Comparison of ENCODE assay signal across 10 cellular contexts in the genomic region with DNA sequence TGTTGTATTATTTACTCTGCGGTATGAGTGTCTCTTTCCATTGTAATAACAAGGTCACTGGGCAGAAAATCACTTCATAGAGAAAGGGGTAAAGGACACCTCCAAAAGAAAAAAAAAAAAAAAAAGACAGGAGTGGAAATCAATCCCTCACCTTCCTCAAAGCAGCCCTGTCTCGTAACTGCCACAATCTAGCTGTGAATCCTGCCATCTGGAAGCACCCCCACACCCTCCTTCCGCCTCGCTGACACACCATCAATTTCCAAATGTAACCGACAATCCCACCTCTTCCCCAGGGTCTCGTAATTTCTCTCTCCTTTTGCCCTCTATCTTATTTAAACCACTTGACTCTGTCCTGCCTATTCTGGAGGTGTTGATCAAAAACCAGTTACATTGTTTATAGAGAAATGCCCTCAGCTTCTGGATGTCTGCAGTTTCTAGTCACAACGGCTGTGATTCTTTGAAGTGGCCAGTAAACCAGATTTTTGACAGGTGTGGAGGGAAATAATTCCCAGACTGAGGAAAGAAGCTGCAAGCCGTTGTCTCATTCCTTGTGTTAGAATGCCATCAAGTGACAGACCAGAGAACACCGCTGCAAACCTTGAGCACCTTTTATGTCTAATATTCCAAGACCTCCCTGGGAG. TPM values are rescaled to one million over a fixed set of nuclear protein-coding genes. Genes with fewer than 3 reads are reported as not detected.
A peak's percentile ranks its signal among the peaks of the same experiment; 100 is the strongest.
DNase-seq lines count a peak whose midpoint lies in the region; ATAC-seq, FAIRE-seq and TF ChIP-seq lines count a peak whose summit lies in the region.
"Had no signal": no experiment of that assay in that cellular context is flagged by ENCODE, and none has a peak within 500 bp of the region (broad histone marks: within the 10 kb centered on the region; RNA-seq: fewer than 3 reads in every experiment).

No MANE protein-coding gene starts in this region.

- H3K4me3 Mint-ChIP-seq in type B pancreatic cell: no peak overlapping the region
- H3K4me3 Mint-ChIP-seq: central memory CD8-positive, alpha-beta T cell; T-helper 1 cell treated with Interleukin-12 subunit alpha and Interleukin-12 subunit beta and Interleukin-4 antibody, amounts not matched to agents 30 μg/mL and 1 μg/mL, for 36 hours had no signal

- DNase-seq in cardiac muscle cell (ENCODE audit: low read depth in 1 of 2, low spot score in 1 of 2): peak; percentile 34 to 37
- no peak for DNase-seq in Right ventricle myocardium inferior (ENCODE audit: missing footprints)
- peak; percentile 70 for DNase-seq in NCI-H345 treated with DMSO at 0.1 percent for 48 hours (lab: John Stamatoyannopoulos, UW; ENCODE audit: unreplicated experiment)
- DNase-seq in dorsolateral prefrontal cortex: peak in 3 of 10 donors; percentile 17 to 43 (median 30)
- DNase-seq in type B pancreatic cell (ENCODE audit: extremely low spot score, unreplicated experiment): no peak
- DNase-seq in urothelium cell line (ENCODE audit: low spot score): no peak
- no peak for DNase-seq in central memory CD4-positive, alpha-beta T cell

- H3K27me3 ChIP-seq in cardiac muscle cell (peaks cover 29% of the 10 kb centered on the region), dorsolateral prefrontal cortex (peaks cover 0 to 23% (median 0%) of the 10 kb centered on the region in 45 donors)

- H3K27ac ChIP-seq in cardiac muscle cell (no peak overlapping the region), dorsolateral prefrontal cortex (no peak overlapping the region)

- H3K27ac Mint-ChIP-seq in type B pancreatic cell: no peak overlapping the region
- H3K27ac Mint-ChIP-seq: T-helper 1 cell treated with Interleukin-12 subunit alpha and Interleukin-12 subunit beta and Interleukin-4 antibody, amounts not matched to agents 30 μg/mL and 1 μg/mL, for 36 hours had no signal

- TF ChIP-seq CTCF in cardiac muscle cell (IDR thresholded peaks at IDR 0.05; ENCODE audit: low read depth, low read length): no peak
- peak in 48 of 56 donors; percentile 8 to 61 (median 38) for TF ChIP-seq CTCF in dorsolateral prefrontal cortex (IDR thresholded peaks at IDR 0.05 in 54 of 56, conservative IDR thresholded peaks at IDR 0.05 in 2 of 56; ENCODE audit: low read depth in 1 of 56, partially characterized antibody in 56 of 56)
- peak; percentile 67 for TF ChIP-seq CTCF in type B pancreatic cell (conservative IDR thresholded peaks at IDR 0.05)

- H3K4me3 ChIP-seq in cardiac muscle cell (no peak overlapping the region), dorsolateral prefrontal cortex (no peak overlapping the region)

- no peak for FAIRE-seq in urothelium cell line (lab: Jason Lieb, UNC)

- no peaks in the 10 kb centered on the region for H3K36me3 ChIP-seq in cardiac muscle cell

- H3K4me1 ChIP-seq in cardiac muscle cell (ENCODE audit: low read depth): no peaks in the 10 kb centered on the region

- intact Hi-C loops in Right ventricle myocardium inferior (cut with DNase I): no loop called here
- intact Hi-C loops in dorsolateral prefrontal cortex (cut with DNase I): loop anchor here in 1 of 2 donors (10.0 kb wide), 1 partner anchor 312 kb away; no protein-coding TSS in a partner anchor

- ATAC-seq in Right ventricle myocardium inferior (no peak), HG03097 (IDR thresholded peaks at IDR 0.05; ENCODE audit: low FRiP score, unreplicated experiment) (no peak)

- H3K9me3 ChIP-seq in cardiac muscle cell (ENCODE audit: low read depth): no peaks in the 10 kb centered on the region

- no peaks in the 10 kb centered on the region for H3K9me3 Mint-ChIP-seq in type B pancreatic cell
- H3K9me3 Mint-ChIP-seq: central memory CD8-positive, alpha-beta T cell; T-helper 1 cell treated with Interleukin-12 subunit alpha and Interleukin-12 subunit beta and Interleukin-4 antibody, amounts not matched to agents 30 μg/mL and 1 μg/mL, for 36 hours had no signal

- H3K27me3 Mint-ChIP-seq in type B pancreatic cell: peaks cover 51% of the 10 kb centered on the region

- peaks cover 5% of the 10 kb centered on the region for H3K4me1 Mint-ChIP-seq in type B pancreatic cell (ENCODE audit: unreplicated experiment)
- H3K4me1 Mint-ChIP-seq: central memory CD8-positive, alpha-beta T cell had no signal

- H3K36me3 Mint-ChIP-seq in type B pancreatic cell: no peaks in the 10 kb centered on the region

RNA-seq across cellular contexts. Expression of a gene that starts 9.1 kb away (rescaled TPM):
- 32.0 and 60.6 TPM in 2 replicates for total RNA-seq in cardiac muscle cell
- polyA plus RNA-seq in cardiac muscle cell: 86.7 and 89.7 TPM in 2 replicates
- 58.0 TPM for total RNA-seq in Right ventricle myocardium inferior
- 10 to 100 TPM; 31.6 to 72.5 (median 52.7) TPM for total RNA-seq in dorsolateral prefrontal cortex
- total RNA-seq in type B pancreatic cell (ENCODE audit: low replicate concordance): 48.4 and 51.3 TPM in 2 replicates

Comparison
In these comparisons a context has a peak if more than half of its experiments do, and no peak if none do; other contexts are left out.
1. DNase-seq: peak in cardiac muscle cell (2 of 2) and NCI-H345 treated with DMSO at 0.1 percent for 48 hours (single experiment); none in Right ventricle myocardium inferior (single experiment), type B pancreatic cell (single experiment), urothelium cell line (single experiment) and central memory CD4-positive, alpha-beta T cell (single experiment).